8 cellular contexts compared by ENCODE assay signal in the genomic region with DNA sequence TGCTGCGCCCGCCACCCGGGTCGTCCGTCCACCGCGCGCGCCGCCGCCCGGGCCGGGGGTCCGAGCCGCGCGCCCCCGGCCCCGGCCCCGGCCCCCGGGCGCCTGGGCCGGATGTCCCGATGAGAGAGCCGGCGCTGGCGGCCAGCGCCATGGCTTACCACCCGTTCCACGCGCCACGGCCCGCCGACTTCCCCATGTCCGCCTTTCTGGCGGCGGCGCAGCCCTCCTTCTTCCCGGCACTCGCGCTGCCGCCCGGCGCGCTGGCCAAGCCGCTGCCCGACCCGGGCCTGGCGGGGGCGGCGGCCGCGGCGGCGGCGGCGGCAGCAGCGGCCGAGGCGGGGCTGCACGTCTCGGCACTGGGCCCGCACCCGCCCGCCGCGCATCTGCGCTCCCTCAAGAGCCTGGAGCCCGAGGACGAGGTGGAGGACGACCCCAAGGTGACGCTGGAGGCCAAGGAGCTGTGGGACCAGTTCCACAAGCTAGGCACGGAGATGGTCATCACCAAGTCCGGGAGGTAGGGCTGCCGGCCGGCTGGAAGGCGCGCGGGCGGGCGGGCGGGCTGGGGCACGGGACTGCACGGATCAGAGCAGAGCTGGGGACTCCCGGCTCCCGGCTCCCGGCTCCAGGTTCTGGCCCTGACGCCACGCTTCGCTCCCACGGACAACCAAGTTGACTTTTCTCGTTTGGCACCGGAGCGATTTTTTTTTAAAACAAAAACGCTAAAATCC. TPM values are rescaled to one million over a fixed set of nuclear protein-coding genes. Genes with fewer than 3 reads are reported as not detected.
DNase-seq lines count a peak whose midpoint lies in the region; ATAC-seq and TF ChIP-seq lines count a peak whose summit lies in the region.

No MANE protein-coding gene starts in this region.

- H3K4me1 Mint-ChIP-seq in naive thymus-derived CD4-positive, alpha-beta T cell: peaks cover 27 to 50% (median 44%) of the 10 kb centered on the region in 7 donors

- POLR2A ChIA-PET in naive thymus-derived CD4-positive, alpha-beta T cell (lab: Charles Lee): no interaction called here

- H3K27ac Mint-ChIP-seq in naive thymus-derived CD4-positive, alpha-beta T cell: no peak overlapping the region

- H3K36me3 Mint-ChIP-seq in naive thymus-derived CD4-positive, alpha-beta T cell: peaks cover 0 to 3% (median 0%) of the 10 kb centered on the region in 5 donors

- peaks cover 69% of the 10 kb centered on the region for H3K36me3 ChIP-seq in BE2C
- no peaks in the 10 kb centered on the region for H3K36me3 ChIP-seq in naive thymus-derived CD4-positive, alpha-beta T cell (ENCODE audit: control insufficient read depth in 2 of 3, insufficient read depth in 3 of 3, low read length in 3 of 3)

- TF ChIP-seq CTCF in BE2C (IDR thresholded peaks at IDR 0.05; ENCODE audit: low read depth, low read length): no peak
- no peak for TF ChIP-seq CTCF in cardiac fibroblast (IDR thresholded peaks at IDR 0.05; ENCODE audit: low read depth, low read length)

- H3K27me3 Mint-ChIP-seq in naive thymus-derived CD4-positive, alpha-beta T cell: peaks cover 52 to 67% (median 56%) of the 10 kb centered on the region in 5 donors

- CTCF ChIA-PET in naive thymus-derived CD4-positive, alpha-beta T cell (lab: Charles Lee): no interaction called here

- intact Hi-C loops in naive thymus-derived CD4-positive, alpha-beta T cell (cut with micrococcal nuclease): no loop called here

- no peaks in the 10 kb centered on the region for H3K27me3 ChIP-seq in BE2C
- H3K27me3 ChIP-seq in naive thymus-derived CD4-positive, alpha-beta T cell (ENCODE audit: control insufficient read depth in 2 of 2, insufficient read depth in 2 of 2, low read length in 2 of 2): peaks cover 0 to 39% of the 10 kb centered on the region in 2 donors

- peaks cover 0 to 4% (median 0%) of the 10 kb centered on the region in 11 donors for H3K9me3 Mint-ChIP-seq in naive thymus-derived CD4-positive, alpha-beta T cell

- H3K9me3 ChIP-seq in BE2C: no peaks in the 10 kb centered on the region
- H3K9me3 ChIP-seq in naive thymus-derived CD4-positive, alpha-beta T cell (ENCODE audit: control insufficient read depth in 2 of 3, low read length in 3 of 3): no peaks in the 10 kb centered on the region

- DNase-seq in BE2C (peak; percentile 48), HuH-7.5 (ENCODE audit: low spot score) (peak; percentile 100), cardiac fibroblast (ENCODE audit: low read depth in 2 of 2) (peak; percentile 48 to 64), epidermal melanocyte (ENCODE audit: insufficient read length, low spot score) (no peak), NCI-H2081 (lab: John Stamatoyannopoulos, UW) (no peak)
- DNase-seq in naive thymus-derived CD4-positive, alpha-beta T cell: no peak
- DNase-seq in stimulated activated CD4-positive, alpha-beta T cell treated with anti-CD3 and anti-CD28 coated beads, Interleukin-1b, Interleukin-23, amount 100 ng/mL, for 48 hours: no peak

- ATAC-seq in naive thymus-derived CD4-positive, alpha-beta T cell: no peak
- no peak for ATAC-seq in GM21529 (IDR thresholded peaks at IDR 0.05; ENCODE audit: unreplicated experiment)

- H3K4me3 ChIP-seq in BE2C (ENCODE audit: low read depth, low read length) (peak overlapping the region; percentile 96), cardiac fibroblast (replicated peaks in 1 of 2; ENCODE audit: low read depth in 2 of 2, low read length in 2 of 2) (peak overlapping the region; percentile 65 to 72)
- H3K4me3 ChIP-seq in naive thymus-derived CD4-positive, alpha-beta T cell (ENCODE audit: low read length): no peak overlapping the region

- H3K4me3 Mint-ChIP-seq in naive thymus-derived CD4-positive, alpha-beta T cell: peak overlapping the region in 9 of 10 donors; percentile 17 to 83 (median 67)

- peaks cover 14% of the 10 kb centered on the region for H3K4me1 ChIP-seq in BE2C
- H3K4me1 ChIP-seq in naive thymus-derived CD4-positive, alpha-beta T cell (ENCODE audit: control insufficient read depth in 2 of 2, insufficient read depth in 2 of 2, low read length in 2 of 2): peaks cover 17 to 43% of the 10 kb centered on the region in 2 donors

- H3K27ac ChIP-seq in naive thymus-derived CD4-positive, alpha-beta T cell (ENCODE audit: low read depth, low read length): no peak overlapping the region

RNA-seq across cellular contexts. Expression of a gene that starts 0.6 kb away (rescaled TPM):
- polyA plus RNA-seq in BE2C (2012; ENCODE audit: insufficient read depth, insufficient read length, low read depth): 107 TPM
- total RNA-seq in naive thymus-derived CD4-positive, alpha-beta T cell: not detected
- polyA plus RNA-seq in naive thymus-derived CD4-positive, alpha-beta T cell: not detected

RNA-seq across cellular contexts. Expression of a gene that starts 52.0 kb away (rescaled TPM):
- polyA plus RNA-seq in BE2C (2012; ENCODE audit: insufficient read depth, insufficient read length, low read depth): 1.6 TPM
- not detected for total RNA-seq in naive thymus-derived CD4-positive, alpha-beta T cell
- polyA plus RNA-seq in naive thymus-derived CD4-positive, alpha-beta T cell: not detected

Comparison
In these comparisons a context has a peak if more than half of its experiments do, and no peak if none do; other contexts are left out.
1. DNase-seq: peak in BE2C (single experiment), HuH-7.5 (single experiment) and cardiac fibroblast (2 of 2); none in naive thymus-derived CD4-positive, alpha-beta T cell (0 of 9), stimulated activated CD4-positive, alpha-beta T cell treated with anti-CD3 and anti-CD28 coated beads, Interleukin-1b, Interleukin-23, amount 100 ng/mL, for 48 hours (single experiment), epidermal melanocyte (single experiment) and NCI-H2081 (0 of 2).